Comparison of ENCODE assay signal across 25 cellular contexts in the genomic region with DNA sequence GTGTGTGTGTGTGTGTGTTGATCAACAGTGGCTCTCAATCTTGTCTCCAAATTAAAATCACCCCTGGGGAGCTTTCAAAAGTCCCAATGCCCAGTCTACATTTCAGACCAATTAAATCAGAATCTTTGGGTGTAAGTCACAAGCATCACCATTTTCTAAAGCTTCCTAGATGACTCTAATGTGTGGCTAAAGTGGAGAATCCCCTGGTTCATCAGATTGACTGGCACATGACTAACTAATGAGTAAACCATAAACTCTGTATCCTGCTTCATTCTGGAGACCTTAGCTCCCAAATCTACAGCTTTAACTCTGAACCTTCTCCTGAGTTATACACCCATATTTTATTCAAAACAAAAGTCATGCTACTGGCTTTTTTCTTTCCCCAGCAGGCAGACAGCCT.
A peak's percentile ranks its signal among the peaks of the same experiment; 100 is the strongest.
DNase-seq lines count a peak whose midpoint lies in the region; ATAC-seq and TF ChIP-seq lines count a peak whose summit lies in the region.
"Had no signal": no experiment of that assay in that cellular context is flagged by ENCODE, and none has a peak within 500 bp of the region (broad histone marks: within the 10 kb centered on the region; RNA-seq: fewer than 3 reads in every experiment).

No MANE protein-coding gene starts in this region.

- H3K27ac ChIP-seq in neuronal stem cell (replicated peaks; ENCODE audit: low read length), result no peak overlapping the region
- H3K27ac ChIP-seq: A549; BLaER1 treated with 17β-estradiol and CSF1 and Interleukin-3, amounts not matched to agents 10 nM and 100 nM; GM23248; Peyer's patch; SJCRH30 had no signal

- no peaks in the 10 kb centered on the region for H3K27me3 ChIP-seq in neuronal stem cell (ENCODE audit: control insufficient read depth in 3 of 3, insufficient read depth in 3 of 3, low read depth in 1 of 3, low read length in 3 of 3)
- H3K27me3 ChIP-seq: BLaER1 treated with 17β-estradiol and CSF1 and Interleukin-3, amounts not matched to agents 10 nM and 100 nM; Peyer's patch; SJCRH30 had no signal

- peaks cover 0 to 1% of the 10 kb centered on the region in 2 donors for H3K4me1 ChIP-seq in neuronal stem cell (ENCODE audit: control insufficient read depth in 2 of 2, insufficient read depth in 1 of 2, low read depth in 1 of 2, low read length in 2 of 2)
- H3K4me1 ChIP-seq: A549; BLaER1 treated with 17β-estradiol and CSF1 and Interleukin-3, amounts not matched to agents 10 nM and 100 nM; Peyer's patch; SJCRH30 had no signal

- no peak overlapping the region for H4K91ac ChIP-seq in neuronal stem cell (ENCODE audit: low read depth, low read length, poor library complexity)

- H3K14ac ChIP-seq in neuronal stem cell (ENCODE audit: low read length), result no peak overlapping the region

- peaks cover 0 to 1% of the 10 kb centered on the region in 2 donors for H3K9me3 ChIP-seq in neuronal stem cell (replicated peaks in 1 of 2; ENCODE audit: control insufficient read depth in 2 of 2, insufficient read depth in 1 of 2, low read depth in 1 of 2, low read length in 2 of 2)
- H3K9me3 ChIP-seq: SJCRH30 had no signal

- DNase-seq in OCI-M1 (lab: John Stamatoyannopoulos, UW), result peak; percentile 23
- DNase-seq in epithelial cell of proximal tubule (ENCODE audit: low read depth), result peak; percentile 31
- DNase-seq in renal cortical epithelial cell (ENCODE audit: low read depth), result peak; percentile 56
- no peak for DNase-seq in neuronal stem cell (ENCODE audit: low spot score)
- no peak for DNase-seq in lower leg skin (ENCODE audit: low spot score in 2 of 2)
- DNase-seq in putamen (ENCODE audit: low spot score), result no peak
- DNase-seq: AML-193; CD4-positive, alpha-beta T cell; GDM1; GM23248; H7; KBM-7; NCI-H1048; NCI-H1417; NCI-H1694; NCI-H2081; NCI-H2227 treated with DMSO at 0.1 percent for 48 hours; NCI-H526 treated with DMSO at 0.1 percent for 48 hours; Peyer's patch; SJCRH30 had no signal

- intact Hi-C loops in lower leg skin (cut with DNase I; ENCODE audit: low total_unique reads), result no loop called here

- H3K4me3 ChIP-seq in epithelial cell of proximal tubule (ENCODE audit: low read depth, low read length), result no peak overlapping the region
- H3K4me3 ChIP-seq in neuronal stem cell (ENCODE audit: low read length in 2 of 2), result no peak overlapping the region
- H3K4me3 ChIP-seq in lower leg skin (ENCODE audit: low read depth, poor library complexity, severe bottlenecking), result no peak overlapping the region
- H3K4me3 ChIP-seq: A549; BLaER1 treated with 17β-estradiol and CSF1 and Interleukin-3, amounts not matched to agents 10 nM and 100 nM; GM23248; Peyer's patch; SJCRH30 had no signal

- no peak overlapping the region for H3K4ac ChIP-seq in neuronal stem cell (ENCODE audit: low read length)

- H2BK5ac ChIP-seq in neuronal stem cell (ENCODE audit: low read length), result no peak overlapping the region

- peak; percentile 56 for ATAC-seq in GM19463 (IDR thresholded peaks at IDR 0.05; ENCODE audit: unreplicated experiment)
- ATAC-seq: A549, Right ventricle myocardium inferior, SK-N-SH treated with all-trans-retinoic acid at 6 μM for 48 hours had no signal

- H2BK120ac ChIP-seq in neuronal stem cell (ENCODE audit: low read depth, low read length), result no peak overlapping the region

- TF ChIP-seq POLR2A in lower leg skin (IDR thresholded peaks at IDR 0.05), result no peak

- H2AK5ac ChIP-seq in neuronal stem cell (ENCODE audit: low read depth, low read length), result no peak overlapping the region

- peaks cover 2% of the 10 kb centered on the region for H3K79me1 ChIP-seq in neuronal stem cell (ENCODE audit: low read depth, low read length)

- no peak overlapping the region for H3K9ac ChIP-seq in neuronal stem cell (ENCODE audit: low read depth, low read length, poor library complexity)
- H3K9ac ChIP-seq: BLaER1 treated with 17β-estradiol and CSF1 and Interleukin-3, amounts not matched to agents 10 nM and 100 nM; GM23248 had no signal

- H3K36me3 ChIP-seq in neuronal stem cell (replicated peaks in 1 of 2; ENCODE audit: control insufficient read depth in 2 of 2, insufficient read depth in 2 of 2, low read length in 2 of 2), result no peaks in the 10 kb centered on the region
- H3K36me3 ChIP-seq: Peyer's patch, SJCRH30 had no signal

- H2BK15ac ChIP-seq in neuronal stem cell (ENCODE audit: low read length), result no peak overlapping the region

- no peak overlapping the region for H2AFZ ChIP-seq in neuronal stem cell (ENCODE audit: low read length)
- H2AFZ ChIP-seq: GM23248 had no signal

- H3K18ac ChIP-seq in neuronal stem cell (ENCODE audit: low read length), result no peak overlapping the region

- no peak overlapping the region for H4K8ac ChIP-seq in neuronal stem cell (ENCODE audit: low read depth, low read length)

- H2BK12ac ChIP-seq in neuronal stem cell (ENCODE audit: low read length), result no peak overlapping the region

- no peak overlapping the region for H3K4me2 ChIP-seq in neuronal stem cell (ENCODE audit: insufficient read depth, low read length, poor library complexity, severe bottlenecking)
- H3K4me2 ChIP-seq: A549; BLaER1 treated with 17β-estradiol and CSF1 and Interleukin-3, amounts not matched to agents 10 nM and 100 nM had no signal

- no peak overlapping the region for H3K23ac ChIP-seq in neuronal stem cell (ENCODE audit: low read depth, low read length, poor library complexity)

- TF ChIP-seq CTCF in epithelial cell of proximal tubule (conservative IDR thresholded peaks at IDR 0.05; ENCODE audit: low read depth, low read length) (no peak), lower leg skin (IDR thresholded peaks at IDR 0.05) (no peak)

Comparison
In these comparisons a context has a peak if more than half of its experiments do, and no peak if none do; other contexts are left out.
1. DNase-seq: peak in OCI-M1 (single experiment), epithelial cell of proximal tubule (single experiment) and renal cortical epithelial cell (single experiment); none in neuronal stem cell (single experiment), lower leg skin (0 of 2) and putamen (single experiment).